ENCODE assay signal across 11 cellular contexts in genomic region chr14:75821828-75822521, GRCh38.
DNase-seq lines count a peak whose midpoint lies in the region; ATAC-seq, FAIRE-seq and TF ChIP-seq lines count a peak whose summit lies in the region.
"Had no signal": no experiment of that assay in that cellular context is flagged by ENCODE, and none has a peak within 500 bp of the region (broad histone marks: within the 10 kb centered on the region; RNA-seq: fewer than 3 reads in every experiment).

No MANE protein-coding gene starts in this region.

- H3K36me3 ChIP-seq in naive thymus-derived CD4-positive, alpha-beta T cell (ENCODE audit: control insufficient read depth in 2 of 3, insufficient read depth in 3 of 3, low read length in 3 of 3) = peaks cover 0 to 6% (median 5%) of the 10 kb centered on the region in 3 experiments

- peak overlapping the region in 16 of 21 experiments; percentile 0 to 90 (median 54) for H3K27ac ChIP-seq in skin epidermis
- no peak overlapping the region for H3K27ac ChIP-seq in naive thymus-derived CD4-positive, alpha-beta T cell (ENCODE audit: low read depth, low read length)

- CTCF ChIA-PET in naive thymus-derived CD4-positive, alpha-beta T cell (lab: Charles Lee) = no interaction called here

- H3K27ac Mint-ChIP-seq in naive thymus-derived CD4-positive, alpha-beta T cell = no peak overlapping the region
- peak overlapping the region in 2 of 7 donors; percentile 62 to 67 for H3K27ac Mint-ChIP-seq in CD14-positive monocyte

- no peaks in the 10 kb centered on the region for H3K4me1 ChIP-seq in naive thymus-derived CD4-positive, alpha-beta T cell (ENCODE audit: control insufficient read depth in 2 of 2, insufficient read depth in 2 of 2, low read length in 2 of 2)

- H3K36me3 Mint-ChIP-seq in naive thymus-derived CD4-positive, alpha-beta T cell = peaks cover 0 to 56% (median 22%) of the 10 kb centered on the region in 5 donors
- peaks cover 40 to 47% of the 10 kb centered on the region in 2 donors for H3K36me3 Mint-ChIP-seq in CD14-positive monocyte

- DNase-seq in HCEC 1CT = peak; percentile 70
- DNase-seq in RCC 7860 (ENCODE audit: low spot score) = peak; percentile 11
- DNase-seq in foreskin melanocyte = peak; percentile 27
- no peak for DNase-seq in naive thymus-derived CD4-positive, alpha-beta T cell
- DNase-seq in COLO668 (lab: John Stamatoyannopoulos, UW; ENCODE audit: unreplicated experiment) = no peak
- no peak for DNase-seq in left lobe of liver (ENCODE audit: low spot score)
- DNase-seq in CD14-positive monocyte (ENCODE audit: low spot score) = no peak
- DNase-seq: activated CD4-positive, CD25-positive, alpha-beta regulatory T cell; NCI-H146; Right ventricle myocardium superior had no signal

- H3K4me3 Mint-ChIP-seq in naive thymus-derived CD4-positive, alpha-beta T cell = no peak overlapping the region
- H3K4me3 Mint-ChIP-seq in CD14-positive monocyte = no peak overlapping the region

- peaks cover 0 to 24% (median 4%) of the 10 kb centered on the region in 7 donors for H3K4me1 Mint-ChIP-seq in naive thymus-derived CD4-positive, alpha-beta T cell
- peaks cover 12% of the 10 kb centered on the region for H3K4me1 Mint-ChIP-seq in CD14-positive monocyte

- POLR2A ChIA-PET in naive thymus-derived CD4-positive, alpha-beta T cell (lab: Charles Lee) = no interaction called here

- no peak for TF ChIP-seq CTCF in CD14-positive monocyte (IDR thresholded peaks at IDR 0.05)

- H3K4me3 ChIP-seq in skin epidermis = no peak overlapping the region
- no peak overlapping the region for H3K4me3 ChIP-seq in naive thymus-derived CD4-positive, alpha-beta T cell (ENCODE audit: low read length)

- no peak for FAIRE-seq in RCC 7860 (lab: Jason Lieb, UNC)

- no peaks in the 10 kb centered on the region for H3K27me3 Mint-ChIP-seq in naive thymus-derived CD4-positive, alpha-beta T cell
- H3K27me3 Mint-ChIP-seq in CD14-positive monocyte (ENCODE audit: low read depth in 3 of 3) = peaks cover 0 to 5% (median 0%) of the 10 kb centered on the region in 3 donors

- H3K27me3 ChIP-seq in naive thymus-derived CD4-positive, alpha-beta T cell (ENCODE audit: control insufficient read depth in 2 of 2, insufficient read depth in 2 of 2, low read length in 2 of 2) = no peaks in the 10 kb centered on the region

- intact Hi-C loops in naive thymus-derived CD4-positive, alpha-beta T cell (cut with micrococcal nuclease) = no loop called here
- intact Hi-C loops in CD14-positive monocyte (cut with micrococcal nuclease) = no loop called here

- no peaks in the 10 kb centered on the region for H3K9me3 ChIP-seq in naive thymus-derived CD4-positive, alpha-beta T cell (ENCODE audit: control insufficient read depth in 2 of 3, low read length in 3 of 3)

- H3K9me3 Mint-ChIP-seq in naive thymus-derived CD4-positive, alpha-beta T cell = no peaks in the 10 kb centered on the region
- H3K9me3 Mint-ChIP-seq in CD14-positive monocyte = no peaks in the 10 kb centered on the region

- no peak for ATAC-seq in naive thymus-derived CD4-positive, alpha-beta T cell
- ATAC-seq in left lobe of liver = no peak

Comparison
In these comparisons a context has a peak if more than half of its experiments do, and no peak if none do; other contexts are left out.
1. DNase-seq: peak in HCEC 1CT (single experiment), RCC 7860 (single experiment) and foreskin melanocyte (single experiment); none in naive thymus-derived CD4-positive, alpha-beta T cell (0 of 9), COLO668 (single experiment), left lobe of liver (single experiment) and CD14-positive monocyte (single experiment).